Comparison of ENCODE assay signal across 18 cellular contexts in genomic region chr2:101796825-101797600, GRCh38.
DNase-seq lines count a peak whose midpoint lies in the region; ATAC-seq, FAIRE-seq and TF ChIP-seq lines count a peak whose summit lies in the region.
"Had no signal": no experiment of that assay in that cellular context is flagged by ENCODE, and none has a peak within 500 bp of the region (broad histone marks: within the 10 kb centered on the region; RNA-seq: fewer than 3 reads in every experiment).

No MANE protein-coding gene starts in this region.

- peak overlapping the region; percentile 83 for H3K27ac ChIP-seq in angular gyrus (ENCODE audit: low read depth, low read length)
- H3K27ac ChIP-seq: A549, gastroesophageal sphincter, left lung had no signal

- no peak for TF ChIP-seq CTCF in mesothelial cell of epicardium (IDR thresholded peaks at IDR 0.05; ENCODE audit: unreplicated experiment)

- CTCF ChIA-PET in activated naive CD4-positive, alpha-beta T cell treated with anti-CD3 and anti-CD28 coated beads, Interleukin-2, amount 10 ng/mL, durations not matched to agents 7 days and 5 days (lab: Charles Lee) = interaction anchor here (1.0 to 1.3 kb wide), 3 partner anchors 14 to 378 kb away, joined by 3 to 5 read pairs (median 3); no protein-coding TSS in a partner anchor

- no peak for ATAC-seq in GM18511 (IDR thresholded peaks at IDR 0.05; ENCODE audit: unreplicated experiment)
- ATAC-seq: A549, gastroesophageal sphincter, left lung had no signal

- peak; percentile 83 for FAIRE-seq in urothelium cell line (lab: Jason Lieb, UNC)
- FAIRE-seq: A549 had no signal

- no peaks in the 10 kb centered on the region for H3K27me3 Mint-ChIP-seq in activated naive CD4-positive, alpha-beta T cell treated with anti-CD3 and anti-CD28 coated beads, Interleukin-2, amount 50 U/mL, for 24 hours
- H3K27me3 Mint-ChIP-seq in activated naive CD4-positive, alpha-beta T cell treated with anti-CD3 and anti-CD28 coated beads, Interleukin-2, amount 10 ng/mL, durations not matched to agents 7 days and 5 days = no peaks in the 10 kb centered on the region
- H3K27me3 Mint-ChIP-seq in mesothelial cell of epicardium (ENCODE audit: low read depth) = no peaks in the 10 kb centered on the region

- peaks cover 86% of the 10 kb centered on the region for H3K4me1 Mint-ChIP-seq in activated naive CD4-positive, alpha-beta T cell treated with anti-CD3 and anti-CD28 coated beads, Interleukin-2, amount 50 U/mL, for 24 hours
- H3K4me1 Mint-ChIP-seq in activated naive CD4-positive, alpha-beta T cell treated with anti-CD3 and anti-CD28 coated beads, Interleukin-2, amount 10 ng/mL, durations not matched to agents 7 days and 5 days = peaks cover 18% of the 10 kb centered on the region
- peaks cover 37% of the 10 kb centered on the region for H3K4me1 Mint-ChIP-seq in mesothelial cell of epicardium

- DNase-seq in activated naive CD4-positive, alpha-beta T cell treated with anti-CD3 and anti-CD28 coated beads, Interleukin-2, amount 10 ng/mL, durations not matched to agents 7 days and 5 days = no peak
- DNase-seq in mesothelial cell of epicardium (ENCODE audit: low spot score in 2 of 2, unreplicated experiment in 2 of 2) (no peak), urothelium cell line (ENCODE audit: low spot score) (no peak), UCSD-AML1 (lab: John Stamatoyannopoulos, UW; ENCODE audit: unreplicated experiment) (no peak), COLO668 (lab: John Stamatoyannopoulos, UW; ENCODE audit: unreplicated experiment) (no peak)
- DNase-seq: activated gamma-delta T cell treated with Interleukin-2 at 50 U/mL for 16 hours; cortex of kidney; left lung; MM.1S; NCI-H187; posterior cingulate gyrus; stimulated activated CD4-positive, alpha-beta T cell treated with anti-CD3 and anti-CD28 coated beads, Interleukin-4, amount 100 ng/mL, for 4 hours; stimulated activated CD8-positive, alpha-beta memory T cell treated with anti-CD3 and anti-CD28 coated beads, Interleukin-4, amount 100 ng/mL, for 48 hours had no signal

- H3K27ac Mint-ChIP-seq in activated naive CD4-positive, alpha-beta T cell treated with anti-CD3 and anti-CD28 coated beads, Interleukin-2, amount 50 U/mL, for 24 hours = peak overlapping the region; percentile 10
- no peak overlapping the region for H3K27ac Mint-ChIP-seq in activated naive CD4-positive, alpha-beta T cell treated with anti-CD3 and anti-CD28 coated beads, Interleukin-2, amount 10 ng/mL, durations not matched to agents 7 days and 5 days
- H3K27ac Mint-ChIP-seq in mesothelial cell of epicardium = peak overlapping the region; percentile 17

- H3K4me3 Mint-ChIP-seq in activated naive CD4-positive, alpha-beta T cell treated with anti-CD3 and anti-CD28 coated beads, Interleukin-2, amount 50 U/mL, for 24 hours = no peak overlapping the region
- H3K4me3 Mint-ChIP-seq in activated naive CD4-positive, alpha-beta T cell treated with anti-CD3 and anti-CD28 coated beads, Interleukin-2, amount 10 ng/mL, durations not matched to agents 7 days and 5 days = no peak overlapping the region
- H3K4me3 Mint-ChIP-seq in mesothelial cell of epicardium = no peak overlapping the region

- no peaks in the 10 kb centered on the region for H3K9me3 Mint-ChIP-seq in activated naive CD4-positive, alpha-beta T cell treated with anti-CD3 and anti-CD28 coated beads, Interleukin-2, amount 50 U/mL, for 24 hours
- no peaks in the 10 kb centered on the region for H3K9me3 Mint-ChIP-seq in activated naive CD4-positive, alpha-beta T cell treated with anti-CD3 and anti-CD28 coated beads, Interleukin-2, amount 10 ng/mL, durations not matched to agents 7 days and 5 days
- H3K9me3 Mint-ChIP-seq in mesothelial cell of epicardium = no peaks in the 10 kb centered on the region

- peaks cover 1% of the 10 kb centered on the region for H3K36me3 Mint-ChIP-seq in activated naive CD4-positive, alpha-beta T cell treated with anti-CD3 and anti-CD28 coated beads, Interleukin-2, amount 50 U/mL, for 24 hours
- H3K36me3 Mint-ChIP-seq in activated naive CD4-positive, alpha-beta T cell treated with anti-CD3 and anti-CD28 coated beads, Interleukin-2, amount 10 ng/mL, durations not matched to agents 7 days and 5 days = peaks cover 21% of the 10 kb centered on the region
- H3K36me3 Mint-ChIP-seq in mesothelial cell of epicardium = no peaks in the 10 kb centered on the region
